Comparison of ENCODE assay signal across 21 cellular contexts in genomic region chr13:97478247-97478646, GRCh38.
"Had no signal": no experiment of that assay in that cellular context is flagged by ENCODE, and none has a peak within 500 bp of the region (broad histone marks: within the 10 kb centered on the region; RNA-seq: fewer than 3 reads in every experiment).

No MANE protein-coding gene starts in this region.

- H3K36me3 Mint-ChIP-seq: activated naive CD4-positive, alpha-beta T cell treated with anti-CD3 and anti-CD28 coated beads, Interleukin-2, amount 50 U/mL, for 72 hours; brain had no signal

- H3K27me3 ChIP-seq: neutrophil, ovary, upper lobe of right lung had no signal

- H3K36me3 ChIP-seq: left ventricle myocardium inferior, neutrophil, ovary, upper lobe of right lung, WERI-Rb-1 had no signal

- H3K27ac ChIP-seq: left ventricle myocardium inferior, neutrophil, ovary, psoas muscle, upper lobe of right lung, WERI-Rb-1 had no signal

- H3K27me3 Mint-ChIP-seq: brain had no signal

- DNase-seq: activated CD4-positive, alpha-beta T cell treated with anti-CD3 and anti-CD28 coated beads for 1 hour; activated CD4-positive, alpha-beta T cell treated with anti-CD3 and anti-CD28 coated beads, Interleukin-2, amount 50 U/mL, for 1 hour; activated CD8-positive, alpha-beta T cell treated with anti-CD3 and anti-CD28 coated beads, Interleukin-2, amount 10 ng/mL, durations not matched to agents 7 days and 5 days; activated gamma-delta T cell treated with Interleukin-2 at 50 U/mL for 16 hours; aorta; caudate nucleus; effector CD4-positive, alpha-beta T cell; kidney glomerular epithelial cell; left ventricle myocardium inferior; ovary; psoas muscle; right cardiac atrium; stimulated activated CD4-positive, alpha-beta T cell treated with anti-CD3 and anti-CD28 coated beads, Interleukin-4, amount 100 ng/mL, for 24 hours; stimulated activated naive CD4-positive, alpha-beta T cell treated with Interleukin-2 at 50 U/mL for 16 hours; upper lobe of right lung; WERI-Rb-1 had no signal

- H3K4me3 ChIP-seq: left ventricle myocardium inferior, ovary, psoas muscle, upper lobe of right lung had no signal

- H3K4me3 Mint-ChIP-seq: activated CD8-positive, alpha-beta T cell treated with anti-CD3 and anti-CD28 coated beads, Interleukin-2, amount 10 ng/mL, durations not matched to agents 7 days and 5 days; brain; dendritic cell treated with granulocyte-macrophage colony-stimulating factor and Interleukin-4, amounts not matched to agents 40 ng/mL and 50 ng/mL, for 4 days; natural killer cell treated with Interleukin-12 subunit alpha and Interleukin-12 subunit beta and Interleukin-15 and Interleukin-18, amount 100 ng/mL, for 72 hours had no signal

- H3K9me3 Mint-ChIP-seq: brain; dendritic cell treated with granulocyte-macrophage colony-stimulating factor and Interleukin-4, amounts not matched to agents 40 ng/mL and 50 ng/mL, for 4 days; natural killer cell treated with Interleukin-12 subunit alpha and Interleukin-12 subunit beta and Interleukin-15 and Interleukin-18, amount 100 ng/mL, for 72 hours had no signal

- ATAC-seq: activated CD8-positive, alpha-beta T cell treated with anti-CD3 and anti-CD28 coated beads, Interleukin-2, amount 10 ng/mL, durations not matched to agents 7 days and 5 days; activated naive CD4-positive, alpha-beta T cell treated with anti-CD3 and anti-CD28 coated beads, Interleukin-2, amount 50 U/mL, for 72 hours; natural killer cell treated with Interleukin-12 subunit alpha and Interleukin-12 subunit beta and Interleukin-15 and Interleukin-18, amount 100 ng/mL, for 72 hours; psoas muscle; right cardiac atrium; upper lobe of right lung had no signal

- H3K27ac Mint-ChIP-seq: activated CD8-positive, alpha-beta T cell treated with anti-CD3 and anti-CD28 coated beads, Interleukin-2, amount 10 ng/mL, durations not matched to agents 7 days and 5 days; activated naive CD4-positive, alpha-beta T cell treated with anti-CD3 and anti-CD28 coated beads, Interleukin-2, amount 50 U/mL, for 72 hours; brain; dendritic cell treated with granulocyte-macrophage colony-stimulating factor and Interleukin-4, amounts not matched to agents 40 ng/mL and 50 ng/mL, for 4 days; natural killer cell treated with Interleukin-12 subunit alpha and Interleukin-12 subunit beta and Interleukin-15 and Interleukin-18, amount 100 ng/mL, for 72 hours had no signal

- H3K4me1 ChIP-seq: psoas muscle, upper lobe of right lung had no signal
